ENCODE assay signal across 19 cellular contexts in the genomic region with DNA sequence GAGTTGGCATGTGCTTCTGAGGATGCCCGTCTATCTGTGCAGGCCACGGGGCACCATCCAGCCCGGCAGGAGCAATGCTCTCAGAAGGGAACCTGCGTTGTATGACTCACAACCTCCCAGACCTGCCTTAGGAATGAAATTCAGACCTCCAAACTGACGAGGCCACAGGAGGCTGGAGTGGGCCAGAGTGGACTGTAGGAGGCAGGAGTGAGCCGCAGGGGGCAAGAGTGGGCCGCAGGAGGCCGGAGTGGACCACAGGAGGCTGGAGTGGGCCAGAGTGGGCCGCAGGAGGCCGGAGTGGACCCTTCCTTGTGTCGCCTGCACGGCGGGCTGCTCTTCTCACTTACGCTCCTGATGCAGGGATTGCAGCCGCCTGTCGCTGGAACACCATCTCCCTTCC. TPM values are rescaled to one million over a fixed set of nuclear protein-coding genes. Genes with fewer than 3 reads are reported as not detected.
DNase-seq lines count a peak whose midpoint lies in the region; ATAC-seq and TF ChIP-seq lines count a peak whose summit lies in the region.
"Had no signal": no experiment of that assay in that cellular context is flagged by ENCODE, and none has a peak within 500 bp of the region (broad histone marks: within the 10 kb centered on the region; RNA-seq: fewer than 3 reads in every experiment).

No MANE protein-coding gene starts in this region.

- intact Hi-C loops in natural killer cell (cut with micrococcal nuclease) = no loop called here

- no peak overlapping the region for H3K9ac ChIP-seq in endodermal cell (ENCODE audit: extremely low read depth, low read length, poor library complexity, severe bottlenecking)

- H3K4me1 ChIP-seq in endodermal cell (ENCODE audit: control insufficient read depth, insufficient read depth, low read length) = no peaks in the 10 kb centered on the region
- H3K4me1 ChIP-seq: left ventricle myocardium inferior had no signal

- H3K36me3 ChIP-seq in endodermal cell (ENCODE audit: control insufficient read depth, insufficient read depth, low read length) = no peaks in the 10 kb centered on the region
- H3K36me3 ChIP-seq: heart left ventricle, left ventricle myocardium inferior had no signal

- no peaks in the 10 kb centered on the region for H3K9me3 ChIP-seq in endodermal cell (ENCODE audit: control insufficient read depth, low read length)
- H3K9me3 ChIP-seq: heart left ventricle, left ventricle myocardium inferior had no signal

- H3K27ac ChIP-seq in endodermal cell (ENCODE audit: low read depth, low read length) = no peak overlapping the region
- H3K27ac ChIP-seq: epithelial cell of prostate, heart left ventricle, left ventricle myocardium inferior had no signal

- H3K27ac Mint-ChIP-seq in endodermal cell (no peak overlapping the region), natural killer cell (no peak overlapping the region)
- H3K27ac Mint-ChIP-seq: type B pancreatic cell had no signal

- peaks cover 21% of the 10 kb centered on the region for H3K27me3 ChIP-seq in endodermal cell (ENCODE audit: control insufficient read depth, insufficient read depth, low read length, poor library complexity, severe bottlenecking)

- no peaks in the 10 kb centered on the region for H3K36me3 Mint-ChIP-seq in endodermal cell (ENCODE audit: low read depth)
- no peaks in the 10 kb centered on the region for H3K36me3 Mint-ChIP-seq in natural killer cell
- H3K36me3 Mint-ChIP-seq: naive B cell, type B pancreatic cell had no signal

- H3K4me3 Mint-ChIP-seq in endodermal cell (no peak overlapping the region), natural killer cell (no peak overlapping the region)
- H3K4me3 Mint-ChIP-seq: B cell; central memory CD8-positive, alpha-beta T cell; type B pancreatic cell had no signal

- ATAC-seq in natural killer cell = no peak
- no peak for ATAC-seq in HG02852 (IDR thresholded peaks at IDR 0.05; ENCODE audit: unreplicated experiment)
- ATAC-seq: heart left ventricle had no signal

- DNase-seq in AG09309 (ENCODE audit: low read depth) (no peak), GM12865 (ENCODE audit: low read depth) (no peak), NOMO-1 treated with DMSO at 0.1 percent for 48 hours (lab: John Stamatoyannopoulos, UW; ENCODE audit: unreplicated experiment) (peak; percentile 20), endodermal cell (no peak), natural killer cell (no peak), iPS-NIHi7 (ENCODE audit: extremely low spot score) (no peak), epidermal melanocyte (ENCODE audit: insufficient read length, low spot score) (no peak)
- DNase-seq: activated CD8-positive, alpha-beta memory T cell treated with anti-CD3 and anti-CD28 coated beads, Interleukin-2, amount 50 U/mL, for 4 hours; activated naive CD4-positive, alpha-beta T cell treated with anti-CD3 and anti-CD28 coated beads, Interleukin-2, amount 50 U/mL, for 16 hours; left ventricle myocardium inferior; naive B cell; NCI-H2081; stimulated activated CD4-positive, alpha-beta T cell treated with anti-CD3 and anti-CD28 coated beads, Interleukin-2, amount 100 ng/mL, for 24 hours had no signal

- peak; percentile 14 for TF ChIP-seq CTCF in AG09309 (IDR thresholded peaks at IDR 0.05; ENCODE audit: control insufficient read depth, insufficient read depth, low read depth, low read length, missing control alignments)
- peak; percentile 16 for TF ChIP-seq CTCF in GM12865 (IDR thresholded peaks at IDR 0.05; ENCODE audit: insufficient read depth, low read depth, low read length, missing control alignments)
- TF ChIP-seq CTCF in endodermal cell (conservative IDR thresholded peaks at IDR 0.05) = peak; percentile 52
- no peak for TF ChIP-seq CTCF in natural killer cell (IDR thresholded peaks at IDR 0.05)

- H3K27me3 Mint-ChIP-seq in endodermal cell (ENCODE audit: insufficient read depth) (peaks cover 71% of the 10 kb centered on the region), natural killer cell (ENCODE audit: low read depth in 2 of 2) (peaks cover 0 to 14% of the 10 kb centered on the region in 2 donors)
- H3K27me3 Mint-ChIP-seq: B cell; central memory CD8-positive, alpha-beta T cell; naive B cell had no signal

- H3K4me1 Mint-ChIP-seq in endodermal cell (no peaks in the 10 kb centered on the region), natural killer cell (peaks cover 11 to 32% of the 10 kb centered on the region in 2 donors)

- H3K4me3 ChIP-seq in AG09309 (ENCODE audit: control insufficient read depth, low read depth, low read length) (no peak overlapping the region), GM12865 (ENCODE audit: low read depth, low read length) (no peak overlapping the region), endodermal cell (ENCODE audit: low read length) (no peak overlapping the region)
- H3K4me3 ChIP-seq: heart left ventricle, left ventricle myocardium inferior had no signal

- WGBS in endodermal cell (ENCODE audit: insufficient coverage in 1 of 2, insufficient read length in 1 of 2), 2 experiments = 86% methylated on average over 11 to 16 of the region's 16 CpGs

- H3K9me3 Mint-ChIP-seq in endodermal cell (peaks cover 7% of the 10 kb centered on the region), natural killer cell (no peaks in the 10 kb centered on the region)
- H3K9me3 Mint-ChIP-seq: central memory CD8-positive, alpha-beta T cell; type B pancreatic cell had no signal

RNA-seq across cellular contexts. Expression of a gene that starts 11.1 kb away (rescaled TPM):
- total RNA-seq in endodermal cell = 10 to 100 TPM; 74.9 to 92.3 TPM
- 72.6 TPM for polyA plus RNA-seq in endodermal cell (2013, experiment 1 of 2)
- 64.1 TPM for polyA plus RNA-seq in endodermal cell (2013, experiment 2 of 2)
- total RNA-seq in natural killer cell = 10 to 100 TPM; 67.5 to 78.0 (median 76.2) TPM
